ENCODE assay signal across 14 cellular contexts in the genomic region with DNA sequence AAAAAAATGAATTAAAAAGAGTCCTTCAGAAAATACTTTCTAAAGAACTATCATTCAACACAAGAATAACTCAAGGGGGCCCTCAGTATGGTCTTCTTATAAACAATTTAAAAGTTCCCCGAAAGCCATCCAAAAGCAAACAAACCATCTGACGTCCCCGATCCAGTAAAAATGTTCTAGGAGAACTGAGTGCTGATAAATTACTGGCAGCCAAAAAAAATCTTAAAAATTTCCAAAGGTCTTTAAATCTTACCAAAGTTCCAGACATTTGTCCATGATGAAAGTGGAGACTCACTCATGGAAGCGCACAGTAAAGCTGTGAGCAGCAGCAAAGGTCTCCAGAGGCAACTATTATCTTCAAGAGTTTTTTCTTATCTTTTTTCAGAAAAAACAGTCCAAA.
DNase-seq lines count a peak whose midpoint lies in the region; ATAC-seq and TF ChIP-seq lines count a peak whose summit lies in the region.
"Had no signal": no experiment of that assay in that cellular context is flagged by ENCODE, and none has a peak within 500 bp of the region (broad histone marks: within the 10 kb centered on the region; RNA-seq: fewer than 3 reads in every experiment).

No MANE protein-coding gene starts in this region.

- H2AFZ ChIP-seq in fibroblast of lung (ENCODE audit: low read length): no peak overlapping the region

- TF ChIP-seq EP300 in suprapubic skin (IDR thresholded peaks at IDR 0.05): no peak

- H3K27me3 ChIP-seq in RWPE2 (ENCODE audit: insufficient read depth, poor library complexity, severe bottlenecking): no peaks in the 10 kb centered on the region
- H3K27me3 ChIP-seq in fibroblast of lung (ENCODE audit: control insufficient read depth, insufficient read depth, low read length): no peaks in the 10 kb centered on the region
- no peaks in the 10 kb centered on the region for H3K27me3 ChIP-seq in muscle layer of colon (ENCODE audit: control insufficient read depth in 1 of 2, insufficient read depth in 2 of 2, low read length in 2 of 2)
- no peaks in the 10 kb centered on the region for H3K27me3 ChIP-seq in suprapubic skin

- no peak overlapping the region for H3K4me3 ChIP-seq in RWPE2 (ENCODE audit: severe bottlenecking)
- H3K4me3 ChIP-seq in fibroblast of lung (replicated peaks in 1 of 4; ENCODE audit: control extremely low read depth in 1 of 4, insufficient read depth in 1 of 4, low read depth in 3 of 4, low read length in 4 of 4): no peak overlapping the region
- no peak overlapping the region for H3K4me3 ChIP-seq in muscle layer of colon (ENCODE audit: low read depth in 1 of 2, low read length in 2 of 2)
- no peak overlapping the region for H3K4me3 ChIP-seq in suprapubic skin

- H3K4me2 ChIP-seq in fibroblast of lung (ENCODE audit: extremely low read depth, insufficient read depth, low read length): peak overlapping the region; percentile 51

- H4K20me1 ChIP-seq in fibroblast of lung (ENCODE audit: control insufficient read depth, extremely low read depth, insufficient read depth, low read length): no peaks in the 10 kb centered on the region

- H3K9me3 ChIP-seq in RWPE2 (ENCODE audit: severe bottlenecking) (no peaks in the 10 kb centered on the region), fibroblast of lung (ENCODE audit: control insufficient read depth, insufficient read depth, low read depth, low read length) (no peaks in the 10 kb centered on the region), muscle layer of colon (ENCODE audit: low read length) (no peaks in the 10 kb centered on the region), suprapubic skin (no peaks in the 10 kb centered on the region)

- no peak for TF ChIP-seq POLR2A in suprapubic skin (IDR thresholded peaks at IDR 0.05)

- TF ChIP-seq CTCF in RWPE2 (IDR thresholded peaks at IDR 0.05; ENCODE audit: poor library complexity, severe bottlenecking) (no peak), fibroblast of lung (conservative IDR thresholded peaks at IDR 0.05 in 1 of 2, IDR thresholded peaks at IDR 0.05 in 1 of 2; ENCODE audit: low read depth in 1 of 2, low read length in 2 of 2) (no peak), suprapubic skin (IDR thresholded peaks at IDR 0.05) (no peak)

- no peak overlapping the region for H3K9ac ChIP-seq in fibroblast of lung (ENCODE audit: insufficient read depth, low read length)
- peak overlapping the region; percentile 38 for H3K9ac ChIP-seq in muscle layer of colon (ENCODE audit: low read length)

- H3K4me1 ChIP-seq in RWPE2 (ENCODE audit: insufficient read depth, poor library complexity, severe bottlenecking): peaks cover 5% of the 10 kb centered on the region
- peaks cover 27% of the 10 kb centered on the region for H3K4me1 ChIP-seq in fibroblast of lung (ENCODE audit: control insufficient read depth, extremely low read depth, insufficient read depth, low read length)
- peaks cover 58% of the 10 kb centered on the region for H3K4me1 ChIP-seq in muscle layer of colon (ENCODE audit: insufficient read depth, low read length)
- peaks cover 17% of the 10 kb centered on the region for H3K4me1 ChIP-seq in suprapubic skin

- peaks cover 3% of the 10 kb centered on the region for H3K79me2 ChIP-seq in fibroblast of lung (ENCODE audit: control insufficient read depth, insufficient read depth, low read length)

- peak overlapping the region; percentile 21 for H3K27ac ChIP-seq in RWPE2 (ENCODE audit: poor library complexity, severe bottlenecking)
- H3K27ac ChIP-seq in fibroblast of lung (ENCODE audit: insufficient read depth, low read length): peak overlapping the region; percentile 60
- H3K27ac ChIP-seq in muscle layer of colon (ENCODE audit: low read depth, low read length): peak overlapping the region; percentile 82
- H3K27ac ChIP-seq in suprapubic skin: peak overlapping the region; percentile 45
- H3K27ac ChIP-seq: epithelial cell of prostate had no signal

- H3K36me3 ChIP-seq in RWPE2 (ENCODE audit: low read depth): no peaks in the 10 kb centered on the region; the same call in 1 of the 2 replicates
- H3K36me3 ChIP-seq in fibroblast of lung (ENCODE audit: control insufficient read depth, insufficient read depth, low read length): no peaks in the 10 kb centered on the region
- H3K36me3 ChIP-seq in muscle layer of colon (ENCODE audit: insufficient read depth, low read length): no peaks in the 10 kb centered on the region
- H3K36me3 ChIP-seq in suprapubic skin: no peaks in the 10 kb centered on the region

- DNase-seq in RWPE2 (ENCODE audit: low spot score) (no peak), fibroblast of lung (ENCODE audit: low read depth in 2 of 2) (peak in 1 of 2 donors; percentile 23), suprapubic skin (ENCODE audit: low spot score in 2 of 2) (no peak), DMS114 treated with DMSO at 0.1 percent for 48 hours (lab: John Stamatoyannopoulos, UW; ENCODE audit: unreplicated experiment) (no peak), RPMI8226 (no peak)
- DNase-seq: activated CD4-positive, alpha-beta T cell treated with anti-CD3 and anti-CD28 coated beads, Interleukin-2, amount 10 ng/mL, durations not matched to agents 24 days and 14 days; activated T-cell treated with anti-CD3 and anti-CD28 coated beads, Interleukin-2, amount 50 U/mL, for 24 hours; COR-L47; H9; NCI-H2029 had no signal

- ATAC-seq in RWPE2 (ENCODE audit: low read depth) (no peak), GM18907 (IDR thresholded peaks at IDR 0.05; ENCODE audit: unreplicated experiment) (no peak), esophagus mucosa (no peak)

- WGBS in suprapubic skin: 68% methylated on average over 4 of the region's 4 CpGs

Comparison
In these comparisons a context has a peak if more than half of its experiments do, and no peak if none do; other contexts are left out.
1. H3K27ac ChIP-seq: peak in every context shown above with its lines; median percentile 82 in muscle layer of colon; 60 in fibroblast of lung; 45 in suprapubic skin; 21 in RWPE2.